Comparison of ENCODE assay signal across 8 cellular contexts in genomic region chr12:59595097-59595496, GRCh38. TPM values are rescaled to one million over a fixed set of nuclear protein-coding genes. Genes with fewer than 3 reads are reported as not detected.
DNase-seq lines count a peak whose midpoint lies in the region; ATAC-seq lines count a peak whose summit lies in the region.

No MANE protein-coding gene starts in this region.

- H3K79me1 ChIP-seq in trophoblast cell (ENCODE audit: low read length) = no peaks in the 10 kb centered on the region

- DNase-seq in NT2/D1 (ENCODE audit: low read depth, low spot score) (no peak), trophoblast cell (no peak), sciatic nerve (ENCODE audit: low spot score) (no peak), T1000 (lab: John Stamatoyannopoulos, UW) (no peak), NCI-H2081 treated with DMSO at 0.1 percent for 48 hours (lab: John Stamatoyannopoulos, UW) (no peak)
- no peak for DNase-seq in stimulated activated CD4-positive, alpha-beta T cell treated with anti-CD3 and anti-CD28 coated beads, Interleukin-15, amount 100 ng/mL, for 24 hours

- H3K18ac ChIP-seq in trophoblast cell (ENCODE audit: low read length) = no peak overlapping the region

- intact Hi-C loops in sciatic nerve (cut with DNase I) = no loop called here

- no peak overlapping the region for H2AFZ ChIP-seq in trophoblast cell (ENCODE audit: insufficient read depth, low read length, poor library complexity)

- no peak for ATAC-seq in sciatic nerve

- WGBS in trophoblast cell (ENCODE audit: extremely low coverage, insufficient coverage, insufficient read length) = no CpG with 5 or more reads among the region's 1 CpG

- H3K4ac ChIP-seq in trophoblast cell (ENCODE audit: low read depth, low read length) = no peak overlapping the region

- no peak overlapping the region for H2BK120ac ChIP-seq in trophoblast cell (ENCODE audit: insufficient read depth, low read length, poor library complexity)

- H2BK5ac ChIP-seq in trophoblast cell (ENCODE audit: low read depth, low read length, poor library complexity) = no peak overlapping the region

- no peak overlapping the region for H3K23ac ChIP-seq in trophoblast cell (ENCODE audit: low read length)

- no peak overlapping the region for H2BK12ac ChIP-seq in trophoblast cell (ENCODE audit: low read length)

- peak overlapping the region; percentile 80 for H3K4me2 ChIP-seq in trophoblast cell (ENCODE audit: low read length)

- H3K4me3 ChIP-seq in NT2/D1 (ENCODE audit: insufficient read length, low read depth) (peak overlapping the region; percentile 66), endocrine pancreas (ENCODE audit: control insufficient read depth, insufficient read depth, low read length) (peak overlapping the region; percentile 92), trophoblast cell (ENCODE audit: low read depth, low read length) (no peak overlapping the region)

- peaks cover 15% of the 10 kb centered on the region for H3K27me3 ChIP-seq in NT2/D1 (ENCODE audit: insufficient read depth, insufficient read length)
- no peaks in the 10 kb centered on the region for H3K27me3 ChIP-seq in endocrine pancreas (ENCODE audit: control insufficient read depth, insufficient read depth, low read length)
- H3K27me3 ChIP-seq in trophoblast cell (ENCODE audit: insufficient read depth, low read length) = peaks cover 4% of the 10 kb centered on the region

- no peaks in the 10 kb centered on the region for H3K36me3 ChIP-seq in ES-I3 (ENCODE audit: insufficient read depth, low read length)
- H3K36me3 ChIP-seq in NT2/D1 (ENCODE audit: insufficient read depth, insufficient read length, low read length) = no peaks in the 10 kb centered on the region
- H3K36me3 ChIP-seq in endocrine pancreas (ENCODE audit: control insufficient read depth, insufficient read depth, low read length) = no peaks in the 10 kb centered on the region
- no peaks in the 10 kb centered on the region for H3K36me3 ChIP-seq in trophoblast cell (ENCODE audit: control insufficient read depth in 1 of 2, insufficient read depth in 2 of 2, low read length in 2 of 2)

- H3K9me3 ChIP-seq in ES-I3 (ENCODE audit: control insufficient read depth, insufficient read depth, low read length) (no peaks in the 10 kb centered on the region; the same call in 1 of the 2 replicates), NT2/D1 (ENCODE audit: insufficient read depth, low read length) (no peaks in the 10 kb centered on the region), endocrine pancreas (ENCODE audit: control insufficient read depth, low read length) (no peaks in the 10 kb centered on the region), trophoblast cell (ENCODE audit: insufficient read depth, low read depth, low read length) (no peaks in the 10 kb centered on the region)

- peak overlapping the region; percentile 62; the same call in 1 of the 2 replicates for H3K9ac ChIP-seq in ES-I3 (ENCODE audit: low read depth, low read length)
- no peak overlapping the region for H3K9ac ChIP-seq in NT2/D1 (ENCODE audit: insufficient read length, low read depth)
- peak overlapping the region; percentile 54 for H3K9ac ChIP-seq in endocrine pancreas (ENCODE audit: control insufficient read depth, insufficient read depth, low read length)
- no peak overlapping the region for H3K9ac ChIP-seq in trophoblast cell (ENCODE audit: low read length)

- no peak overlapping the region for H4K8ac ChIP-seq in trophoblast cell (ENCODE audit: low read depth, low read length)

- no peak overlapping the region for H3K27ac ChIP-seq in trophoblast cell (ENCODE audit: low read depth, low read length)

- H4K12ac ChIP-seq in trophoblast cell (ENCODE audit: low read depth, low read length) = no peak overlapping the region

- 0 out of 2 replicates have a peak, but pooled peaks cover 3% of the 10 kb centered on the region for H3K4me1 ChIP-seq in ES-I3 (ENCODE audit: insufficient read depth, low read length)
- H3K4me1 ChIP-seq in NT2/D1 (ENCODE audit: insufficient read depth, insufficient read length) = no peaks in the 10 kb centered on the region
- H3K4me1 ChIP-seq in endocrine pancreas (ENCODE audit: control insufficient read depth, insufficient read depth, low read length) = peaks cover 9% of the 10 kb centered on the region
- peaks cover 0 to 2% of the 10 kb centered on the region in 2 experiments for H3K4me1 ChIP-seq in trophoblast cell (ENCODE audit: control insufficient read depth in 1 of 2, insufficient read depth in 2 of 2, low read length in 2 of 2)

- no peak overlapping the region for H3K14ac ChIP-seq in trophoblast cell (ENCODE audit: low read length)

- no peak overlapping the region for H2AK5ac ChIP-seq in trophoblast cell (ENCODE audit: low read length)

- H4K91ac ChIP-seq in trophoblast cell (ENCODE audit: low read depth, low read length) = no peak overlapping the region

- no peaks in the 10 kb centered on the region for H3K79me2 ChIP-seq in trophoblast cell (ENCODE audit: control insufficient read depth, insufficient read depth, low read length, poor library complexity)

RNA-seq across cellular contexts. Expression of gene SLC16A7, which starts 0.7 kb away (rescaled TPM):
- 0.37 and 0.57 TPM in 2 replicates for polyA plus RNA-seq in trophoblast cell (2013)
- 23.2 TPM for total RNA-seq in sciatic nerve

Comparison
In these comparisons a context has a peak if more than half of its experiments do, and no peak if none do; other contexts are left out.
1. H3K9ac ChIP-seq: peak in ES-I3 (single experiment) and endocrine pancreas (single experiment); none in NT2/D1 (single experiment) and trophoblast cell (single experiment).